In genomic region chr7:143924851-143925250, GRCh38 we compare ENCODE assay signal across 28 cellular contexts. TPM values are rescaled to one million over a fixed set of nuclear protein-coding genes. Genes with fewer than 3 reads are reported as not detected.
DNase-seq lines count a peak whose midpoint lies in the region; ATAC-seq and TF ChIP-seq lines count a peak whose summit lies in the region.
"Had no signal": no experiment of that assay in that cellular context is flagged by ENCODE, and none has a peak within 500 bp of the region (broad histone marks: within the 10 kb centered on the region; RNA-seq: fewer than 3 reads in every experiment).

No MANE protein-coding gene starts in this region.

- H3K27me3 ChIP-seq in GM23248 (replicated peaks; ENCODE audit: insufficient read depth) (no peaks in the 10 kb centered on the region), smooth muscle cell (ENCODE audit: low read depth) (no peaks in the 10 kb centered on the region), right atrium auricular region (no peaks in the 10 kb centered on the region)

- H4K20me1 ChIP-seq in GM23248 (ENCODE audit: insufficient read depth): no peaks in the 10 kb centered on the region
- no peaks in the 10 kb centered on the region for H4K20me1 ChIP-seq in smooth muscle cell (ENCODE audit: low read depth)

- no peaks in the 10 kb centered on the region for H3K9me2 ChIP-seq in GM23248 (ENCODE audit: insufficient read depth)

- H3K4me2 ChIP-seq in GM23248 (ENCODE audit: unreplicated experiment) (no peak overlapping the region), smooth muscle cell (no peak overlapping the region)
- H3K4me2 ChIP-seq: A549, PC-9 had no signal

- H3F3A ChIP-seq in GM23248 (ENCODE audit: insufficient read depth) (peaks cover 6% of the 10 kb centered on the region; the same call in 1 of the 2 replicates), smooth muscle cell (ENCODE audit: low read depth) (no peaks in the 10 kb centered on the region)

- in situ Hi-C loops in GM23248 (cut with MboI): no loop called here

- H3K79me2 ChIP-seq in GM23248 (ENCODE audit: insufficient read depth) (no peaks in the 10 kb centered on the region), smooth muscle cell (ENCODE audit: low read depth) (no peaks in the 10 kb centered on the region)

- DNase-seq in GM23248 (no peak), fibroblast of villous mesenchyme (ENCODE audit: low read depth) (peak; percentile 22), smooth muscle cell (lab: John Stamatoyannopoulos, UW; ENCODE audit: unreplicated experiment) (no peak), SHP77 (lab: John Stamatoyannopoulos, UW) (no peak), hepatic stellate cell (ENCODE audit: low spot score) (no peak), right atrium auricular region (ENCODE audit: low spot score) (no peak)
- DNase-seq: C1 segment of cervical spinal cord; CD4-positive, alpha-beta memory T cell; COR-L47; DMS53; GDM1; H7; Karpas-422; NCI-H1092; NCI-H1417 treated with DMSO at 0.1 percent for 48 hours; NCI-H1694 treated with DMSO at 0.1 percent for 48 hours; NCI-H2081; NCI-H2171 treated with DMSO at 0.1 percent for 48 hours; NCI-H524; NCI-H748 treated with DMSO at 0.1 percent for 48 hours; PC-9 had no signal

- H3K9ac ChIP-seq in GM23248: no peak overlapping the region
- H3K9ac ChIP-seq in smooth muscle cell (ENCODE audit: low read depth): no peak overlapping the region

- no peaks in the 10 kb centered on the region for H3K9me3 ChIP-seq in GM23248 (ENCODE audit: low read depth)
- H3K9me3 ChIP-seq in smooth muscle cell (replicated peaks; ENCODE audit: low read depth): no peaks in the 10 kb centered on the region
- no peaks in the 10 kb centered on the region for H3K9me3 ChIP-seq in right atrium auricular region
- H3K9me3 ChIP-seq: A549 had no signal

- H2AFZ ChIP-seq in GM23248 (peak overlapping the region; percentile 21), smooth muscle cell (ENCODE audit: low read depth) (no peak overlapping the region)
- H2AFZ ChIP-seq: PC-9 had no signal

- no peak overlapping the region for H3K27ac ChIP-seq in GM23248
- H3K27ac ChIP-seq in smooth muscle cell (ENCODE audit: low read depth): peak overlapping the region; percentile 1
- H3K27ac ChIP-seq in right atrium auricular region: no peak overlapping the region
- H3K27ac ChIP-seq: A549, PC-9 had no signal

- H3K36me3 ChIP-seq in GM23248 (ENCODE audit: low read depth) (no peaks in the 10 kb centered on the region), smooth muscle cell (ENCODE audit: low read depth) (no peaks in the 10 kb centered on the region), right atrium auricular region (no peaks in the 10 kb centered on the region)

- 29 to 42% methylated on average over 1 of the region's 1 CpG for WGBS in GM23248 (ENCODE audit: low coverage in 1 of 2, low lambda C conversion rate in 2 of 2, missing lambda C conversion rate in 2 of 2), 2 experiments
- 54% methylated on average over 1 of the region's 1 CpG for WGBS in smooth muscle cell (ENCODE audit: low lambda C conversion rate)

- no peak overlapping the region for H3K4me3 ChIP-seq in GM23248
- no peak overlapping the region for H3K4me3 ChIP-seq in fibroblast of villous mesenchyme (ENCODE audit: low read depth, low read length)
- no peak overlapping the region for H3K4me3 ChIP-seq in smooth muscle cell
- H3K4me3 ChIP-seq in right atrium auricular region: no peak overlapping the region
- H3K4me3 ChIP-seq: A549, GM12878, PC-9 had no signal

- no peak for TF ChIP-seq CTCF in fibroblast of villous mesenchyme (IDR thresholded peaks at IDR 0.05; ENCODE audit: insufficient read depth, low read depth, low read length)
- TF ChIP-seq CTCF in smooth muscle cell (IDR thresholded peaks at IDR 0.05; ENCODE audit: borderline replicate concordance, insufficient read depth, poor library complexity, severe bottlenecking): no peak
- no peak for TF ChIP-seq CTCF in right atrium auricular region (IDR thresholded peaks at IDR 0.05)

- ATAC-seq in SK-N-SH treated with all-trans-retinoic acid at 6 μM for 48 hours: peak; percentile 28; the same call in 2 of the 3 replicates
- ATAC-seq: A549, GM12878, HepG2, Right ventricle myocardium inferior had no signal

- H3K4me1 ChIP-seq in GM23248 (ENCODE audit: insufficient read depth) (peaks cover 6% of the 10 kb centered on the region; the same call in 1 of the 2 replicates), smooth muscle cell (ENCODE audit: low read depth) (no peaks in the 10 kb centered on the region), right atrium auricular region (no peaks in the 10 kb centered on the region)
- H3K4me1 ChIP-seq: A549 had no signal

TF ChIP-seq in SK-N-SH treated with all-trans-retinoic acid at 6 μM for 48 hours, 23 proteins besides CTCF, POLR2A, EP300 and RAD21:
- TF ChIP-seq CSDC2 (CRISPR knock-in tag; IDR thresholded peaks at IDR 0.05) (no peak), POU6F1 (CRISPR knock-in tag; IDR thresholded peaks at IDR 0.05; ENCODE audit: borderline replicate concordance, low read depth) (no peak), ARNTL (CRISPR knock-in tag; IDR thresholded peaks at IDR 0.05; ENCODE audit: borderline replicate concordance, low read depth) (no peak), ZNF70 (CRISPR knock-in tag; IDR thresholded peaks at IDR 0.05) (no peak)
TF ChIP-seq in SK-N-SH treated with all-trans-retinoic acid at 6 μM for 48 hours: peak in this region for 0.

RNA-seq across cellular contexts. Expression of gene OR2F2, which starts 10.2 kb away (rescaled TPM):
- not detected in 2 replicates for total RNA-seq in GM23248 (2014; rRNA removed; shearing (Covaris generic))
- not detected in 2 replicates for polyA plus RNA-seq in GM23248 (2016; fragmentation: Nextera tagmentation; extraction: Ambion mirVana)
- not detected in 2 replicates for total RNA-seq in fibroblast of villous mesenchyme
- total RNA-seq in smooth muscle cell: not detected in 2 replicates
- not detected in 2 replicates for polyA plus RNA-seq in smooth muscle cell
- not detected for total RNA-seq in right atrium auricular region
- total RNA-seq: CD4-positive, alpha-beta memory T cell; GM12878; H7; HT1080; PC-9; Right ventricle myocardium inferior; RPMI7951 had no signal
- polyA plus RNA-seq: A549; CD4-positive, alpha-beta memory T cell; GM12878; HepG2 had no signal

RNA-seq across cellular contexts. Expression of gene TCAF1, which starts 22.9 kb away (rescaled TPM):
- 82.9 and 97.0 TPM in 2 replicates for total RNA-seq in GM23248 (2014; rRNA removed; shearing (Covaris generic))
- 46.5 and 47.0 TPM in 2 replicates for polyA plus RNA-seq in GM23248 (2016; fragmentation: Nextera tagmentation; extraction: Ambion mirVana)
- 66.7 and 95.4 TPM in 2 replicates for total RNA-seq in fibroblast of villous mesenchyme
- total RNA-seq in smooth muscle cell: 177 and 237 TPM in 2 replicates
- 108 and 147 TPM in 2 replicates for polyA plus RNA-seq in smooth muscle cell
- 10 to 100 TPM; 27.9 to 32.1 TPM for total RNA-seq in right atrium auricular region

RNA-seq across cellular contexts. Expression of gene OR2F1, which starts 29.8 kb away (rescaled TPM):
- not detected in 2 replicates for total RNA-seq in GM23248 (2014; rRNA removed; shearing (Covaris generic))
- polyA plus RNA-seq in GM23248 (2016; fragmentation: Nextera tagmentation; extraction: Ambion mirVana): not detected in 2 replicates
- total RNA-seq in fibroblast of villous mesenchyme: not detected in 2 replicates
- not detected in 2 replicates for total RNA-seq in smooth muscle cell
- not detected in 2 replicates for polyA plus RNA-seq in smooth muscle cell
- total RNA-seq in right atrium auricular region: not detected
- total RNA-seq: CD4-positive, alpha-beta memory T cell; GM12878; H7; HT1080; PC-9; Right ventricle myocardium inferior; RPMI7951 had no signal
- polyA plus RNA-seq: A549; CD4-positive, alpha-beta memory T cell; GM12878 had no signal
